Comparison of ENCODE assay signal across 8 cellular contexts in genomic region chr9:122904823-122905710, GRCh38. TPM values are rescaled to one million over a fixed set of nuclear protein-coding genes. Genes with fewer than 3 reads are reported as not detected.
DNase-seq lines count a peak whose midpoint lies in the region; ATAC-seq and TF ChIP-seq lines count a peak whose summit lies in the region.

Gene RC3H2 (minus strand): TSS chr9:122905359. CDS start chr9:122897509, 7,850 bp downstream.

- H3K4me2 ChIP-seq in BLaER1 treated with 17β-estradiol and CSF1 and Interleukin-3, amounts not matched to agents 10 nM and 100 nM: peak within 1 kb of the TSS; percentile 79 to 94 (median 86)

- peak within 1 kb of the TSS; percentile 95 for H3K27ac Mint-ChIP-seq in activated CD4-positive, alpha-beta T cell treated with anti-CD3 and anti-CD28 coated beads, Interleukin-2, amount 10 ng/mL, durations not matched to agents 7 days and 5 days

- no peak for TF ChIP-seq CTCF in coronary artery (IDR thresholded peaks at IDR 0.05)

- peak within 1 kb of the TSS; percentile 96 to 100 (median 98) for H3K27ac ChIP-seq in BLaER1 treated with 17β-estradiol and CSF1 and Interleukin-3, amounts not matched to agents 10 nM and 100 nM
- H3K27ac ChIP-seq in coronary artery (peak within 1 kb of the TSS; percentile 96 to 97), layer of hippocampus (ENCODE audit: low read depth, low read length) (peak within 1 kb of the TSS; percentile 94)

- no peaks in the 10 kb centered on the region for H3K27me3 ChIP-seq in BLaER1 treated with 17β-estradiol and CSF1 and Interleukin-3, amounts not matched to agents 10 nM and 100 nM
- no peaks in the 10 kb centered on the region for H3K27me3 ChIP-seq in layer of hippocampus (ENCODE audit: control insufficient read depth, insufficient read depth, low read length)

- no peaks in the 10 kb centered on the region for H3K27me3 Mint-ChIP-seq in activated CD4-positive, alpha-beta T cell treated with anti-CD3 and anti-CD28 coated beads, Interleukin-2, amount 10 ng/mL, durations not matched to agents 7 days and 5 days

- POLR2A ChIA-PET in activated CD4-positive, alpha-beta T cell treated with anti-CD3 and anti-CD28 coated beads, Interleukin-2, amount 10 ng/mL, durations not matched to agents 7 days and 5 days (lab: Charles Lee): interaction anchor here (1.2 to 2.5 kb wide), 2 partner anchors 8 to 36 kb away, joined by 5 to 11 read pairs; partner anchors contain the start of genes RABGAP1 and ZBTB6

- H3K4me3 Mint-ChIP-seq in activated CD4-positive, alpha-beta T cell treated with anti-CD3 and anti-CD28 coated beads, Interleukin-2, amount 10 ng/mL, durations not matched to agents 7 days and 5 days: peak within 1 kb of the TSS; percentile 94

- peaks cover 0 to 31% (median under 1%) of the 10 kb centered on the region in 11 experiments; a peak in 8 of 22 replicates for H4K20me1 ChIP-seq in BLaER1 treated with 17β-estradiol and CSF1 and Interleukin-3, amounts not matched to agents 10 nM and 100 nM

- peak within 1 kb of the TSS; percentile 95 to 100 (median 98) for H3K9ac ChIP-seq in BLaER1 treated with 17β-estradiol and CSF1 and Interleukin-3, amounts not matched to agents 10 nM and 100 nM

- peaks cover 0 to 4% (median 0%) of the 10 kb centered on the region in 11 experiments; a peak in 1 of 22 replicates for H3K9me3 ChIP-seq in BLaER1 treated with 17β-estradiol and CSF1 and Interleukin-3, amounts not matched to agents 10 nM and 100 nM (replicated peaks in 1 of 11)

- no peaks in the 10 kb centered on the region for H3K9me3 Mint-ChIP-seq in activated CD4-positive, alpha-beta T cell treated with anti-CD3 and anti-CD28 coated beads, Interleukin-2, amount 10 ng/mL, durations not matched to agents 7 days and 5 days

- ATAC-seq in GM19328 (IDR thresholded peaks at IDR 0.05; ENCODE audit: unreplicated experiment) (peak; percentile 77), HG03520 (IDR thresholded peaks at IDR 0.05; ENCODE audit: unreplicated experiment) (peak; percentile 79)

- DNase-seq in NCI-H69 (lab: John Stamatoyannopoulos, UW): peak; percentile 100
- DNase-seq in activated CD4-positive, alpha-beta T cell treated with anti-CD3 and anti-CD28 coated beads, Interleukin-2, amount 10 ng/mL, durations not matched to agents 7 days and 5 days: peak; percentile 99
- peak; percentile 99 for DNase-seq in coronary artery (ENCODE audit: low spot score)
- DNase-seq in stimulated activated CD4-positive, alpha-beta T cell treated with anti-CD3 and anti-CD28 coated beads, Interleukin-1b, Interleukin-23, amount 100 ng/mL, for 4 hours (ENCODE audit: low read depth in 2 of 2): peak; percentile 84 to 91

- CTCF ChIA-PET in activated CD4-positive, alpha-beta T cell treated with anti-CD3 and anti-CD28 coated beads, Interleukin-2, amount 10 ng/mL, durations not matched to agents 7 days and 5 days (lab: Charles Lee): interaction anchor here (0.6 to 2.3 kb wide), 4 partner anchors 25 to 70 kb away, joined by 3 to 7 read pairs (median 3); no protein-coding TSS in a partner anchor

- H3K36me3 Mint-ChIP-seq in activated CD4-positive, alpha-beta T cell treated with anti-CD3 and anti-CD28 coated beads, Interleukin-2, amount 10 ng/mL, durations not matched to agents 7 days and 5 days (ENCODE audit: low read depth): peaks cover 29% of the 10 kb centered on the region

- H3K36me3 ChIP-seq in BLaER1 treated with 17β-estradiol and CSF1 and Interleukin-3, amounts not matched to agents 10 nM and 100 nM: peaks cover 0 to 20% (median 7%) of the 10 kb centered on the region in 11 experiments; a peak in 11 of 22 replicates

- H3K4me1 ChIP-seq in BLaER1 treated with 17β-estradiol and CSF1 and Interleukin-3, amounts not matched to agents 10 nM and 100 nM: peaks cover 4 to 37% (median 26%) of the 10 kb centered on the region in 10 experiments; a peak in 19 of 20 replicates

- H3K4me3 ChIP-seq in BLaER1 treated with 17β-estradiol and CSF1 and Interleukin-3, amounts not matched to agents 10 nM and 100 nM: peak within 1 kb of the TSS; percentile 68 to 97 (median 90)
- H3K4me3 ChIP-seq in coronary artery: peak within 1 kb of the TSS; percentile 89

- peaks cover 28% of the 10 kb centered on the region for H3K4me1 Mint-ChIP-seq in activated CD4-positive, alpha-beta T cell treated with anti-CD3 and anti-CD28 coated beads, Interleukin-2, amount 10 ng/mL, durations not matched to agents 7 days and 5 days

RNA-seq across cellular contexts. Expression of gene RC3H2, which starts in this region (rescaled TPM):
- total RNA-seq in activated CD4-positive, alpha-beta T cell treated with anti-CD3 and anti-CD28 coated beads, Interleukin-2, amount 10 ng/mL, durations not matched to agents 7 days and 5 days: 10 to 100 TPM; 44.1 to 46.8 TPM

Comparison
In these comparisons a context has a peak if more than half of its experiments do, and no peak if none do; other contexts are left out.
1. Peak in every context shown above with its lines: DNase-seq, ATAC-seq, H3K4me3 ChIP-seq and H3K27ac ChIP-seq.